1 cellular context compared by ENCODE assay signal in genomic region chr17:81309140-81309858, GRCh38.
TF ChIP-seq lines count a peak whose summit lies in the region.

No MANE protein-coding gene starts in this region.

TF ChIP-seq in K562, 482 proteins besides CTCF, POLR2A, EP300 and RAD21 (continued from another document and continues in another):
- TF ChIP-seq HINFP (tag; conservative IDR thresholded peaks at IDR 0.05; ENCODE audit: low read depth) (no peak), SREBF1 (IDR thresholded peaks at IDR 0.05; ENCODE audit: borderline replicate concordance, low read depth, low read length) (no peak), U2AF2 (optimal IDR thresholded peaks at IDR 0.05; ENCODE audit: low read depth, low read length) (no peak), TCF7 (IDR thresholded peaks at IDR 0.05; ENCODE audit: borderline replicate concordance) (no peak), RNF219 (CRISPR knock-in tag; IDR thresholded peaks at IDR 0.05) (no peak), PHF8 (IDR thresholded peaks at IDR 0.05; ENCODE audit: borderline replicate concordance, low read length) (peak; percentile 48; the same call in 1 of the 2 replicates), FOXP1 (CRISPR knock-in tag; IDR thresholded peaks at IDR 0.05) (no peak), NONO (IDR thresholded peaks at IDR 0.05; ENCODE audit: low read depth in 2 of 2, low read length in 1 of 2) (no peak), ZNF707 (CRISPR knock-in tag; conservative IDR thresholded peaks at IDR 0.05) (no peak), BRD9 (IDR thresholded peaks at IDR 0.05; ENCODE audit: low read depth, partially characterized antibody) (peak; percentile 83), ZBTB34 (CRISPR knock-in tag; IDR thresholded peaks at IDR 0.05) (no peak), ZBED1 (IDR thresholded peaks at IDR 0.05) (no peak), TCF15 (CRISPR knock-in tag; IDR thresholded peaks at IDR 0.05) (no peak), XRCC3 (IDR thresholded peaks at IDR 0.05) (no peak), ZFP91 (CRISPR knock-in tag; IDR thresholded peaks at IDR 0.05) (no peak), MAX (CRISPR knock-in tag; IDR thresholded peaks at IDR 0.05) (no peak), TRIM25 (IDR thresholded peaks at IDR 0.05; ENCODE audit: borderline replicate concordance) (no peak), HMBOX1 (IDR thresholded peaks at IDR 0.05) (peak; percentile 28; the same call in 1 of the 2 replicates), CREB3 (tag; conservative IDR thresholded peaks at IDR 0.05; ENCODE audit: low read depth) (no peak), ARHGAP35 (IDR thresholded peaks at IDR 0.05; ENCODE audit: partially characterized antibody) (no peak), SIN3B (IDR thresholded peaks at IDR 0.05; ENCODE audit: low read depth) (no peak; the same call in 1 of the 2 replicates), ETS2 (tag; IDR thresholded peaks at IDR 0.05; ENCODE audit: borderline replicate concordance, poor library complexity, severe bottlenecking) (no peak), ZNF436 (CRISPR knock-in tag; IDR thresholded peaks at IDR 0.05) (no peak), SMARCA5 (IDR thresholded peaks at IDR 0.05) (no peak), GTF3C2 (IDR thresholded peaks at IDR 0.05; ENCODE audit: borderline replicate concordance, extremely low read depth, insufficient read length) (no peak), CHD7 (IDR thresholded peaks at IDR 0.05; ENCODE audit: low read depth, low read length) (no peak), CBFB (CRISPR knock-in tag; IDR thresholded peaks at IDR 0.05) (no peak)
